ENCODE assay signal across 19 cellular contexts in the genomic region with DNA sequence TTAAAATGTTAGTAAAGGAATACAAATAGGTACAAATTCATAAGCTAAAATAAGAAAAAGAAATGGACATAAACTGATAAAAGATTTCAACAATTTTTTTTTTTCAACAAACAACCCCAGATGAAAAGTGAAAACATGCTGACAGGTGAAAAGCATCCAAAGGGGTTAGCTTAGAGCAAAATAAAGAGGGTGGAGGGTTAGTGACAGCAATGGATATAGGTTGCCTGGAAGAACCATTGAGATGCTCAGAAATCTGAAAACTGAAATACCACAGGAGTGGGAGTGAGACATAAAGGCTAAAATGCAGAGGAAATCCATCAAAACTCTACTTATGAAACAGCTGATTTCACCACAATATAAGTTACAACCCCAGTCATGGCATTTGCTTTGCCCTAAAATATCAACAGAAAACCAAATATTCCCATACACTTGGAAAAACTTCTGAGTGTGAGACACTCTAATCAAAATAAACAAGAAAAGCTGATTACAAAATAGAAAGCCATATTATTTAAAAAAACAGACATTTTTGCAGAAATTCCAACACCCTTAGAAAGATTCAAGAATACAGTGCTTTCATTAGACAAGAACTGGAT.
A peak's percentile ranks its signal among the peaks of the same experiment; 100 is the strongest.
DNase-seq lines count a peak whose midpoint lies in the region; ATAC-seq lines count a peak whose summit lies in the region.
"Had no signal": no experiment of that assay in that cellular context is flagged by ENCODE, and none has a peak within 500 bp of the region (broad histone marks: within the 10 kb centered on the region; RNA-seq: fewer than 3 reads in every experiment).

No MANE protein-coding gene starts in this region.

- CTCF ChIA-PET in activated naive CD4-positive, alpha-beta T cell treated with anti-CD3 and anti-CD28 coated beads for 36 hours (lab: Charles Lee): interaction anchor here (0.6 to 1.4 kb wide), 10 partner anchors 9 to 1002 kb away, joined by 3 to 6 read pairs (median 4); no protein-coding TSS in a partner anchor

- peaks cover 19% of the 10 kb centered on the region for H3K36me3 Mint-ChIP-seq in activated naive CD4-positive, alpha-beta T cell treated with anti-CD3 and anti-CD28 coated beads for 36 hours (ENCODE audit: low read depth)
- H3K36me3 Mint-ChIP-seq in T-helper 1 cell treated with Interleukin-12 subunit alpha and Interleukin-12 subunit beta and Interleukin-4 antibody, amounts not matched to agents 30 μg/mL and 1 μg/mL, for 36 hours (ENCODE audit: low read depth): peaks cover 33% of the 10 kb centered on the region

- ATAC-seq in stimulated activated naive CD8-positive, alpha-beta T cell treated with anti-CD3 and anti-CD28 coated beads, Interleukin-15, amount 100 ng/mL, for 72 hours: peak; percentile 63
- ATAC-seq in HG03521 (IDR thresholded peaks at IDR 0.05; ENCODE audit: unreplicated experiment): no peak
- ATAC-seq in GM19455 (IDR thresholded peaks at IDR 0.05; ENCODE audit: unreplicated experiment): no peak
- ATAC-seq: HepG2 had no signal

- no peak overlapping the region for H3K4me3 Mint-ChIP-seq in activated naive CD4-positive, alpha-beta T cell treated with anti-CD3 and anti-CD28 coated beads for 36 hours
- no peak overlapping the region for H3K4me3 Mint-ChIP-seq in T-helper 1 cell treated with Interleukin-12 subunit alpha and Interleukin-12 subunit beta and Interleukin-4 antibody, amounts not matched to agents 30 μg/mL and 1 μg/mL, for 36 hours
- H3K4me3 Mint-ChIP-seq in stimulated activated naive CD8-positive, alpha-beta T cell treated with anti-CD3 and anti-CD28 coated beads, Interleukin-15, amount 100 ng/mL, for 72 hours: no peak overlapping the region
- H3K4me3 Mint-ChIP-seq: CD4-positive, alpha-beta memory T cell had no signal

- H3K4me1 Mint-ChIP-seq in activated naive CD4-positive, alpha-beta T cell treated with anti-CD3 and anti-CD28 coated beads for 36 hours (ENCODE audit: low read depth): peaks cover 51% of the 10 kb centered on the region
- peaks cover 28% of the 10 kb centered on the region for H3K4me1 Mint-ChIP-seq in T-helper 1 cell treated with Interleukin-12 subunit alpha and Interleukin-12 subunit beta and Interleukin-4 antibody, amounts not matched to agents 30 μg/mL and 1 μg/mL, for 36 hours (ENCODE audit: low read depth)
- H3K4me1 Mint-ChIP-seq in stimulated activated naive CD8-positive, alpha-beta T cell treated with anti-CD3 and anti-CD28 coated beads, Interleukin-15, amount 100 ng/mL, for 72 hours: peaks cover 40% of the 10 kb centered on the region

- no peaks in the 10 kb centered on the region for H3K27me3 Mint-ChIP-seq in activated naive CD4-positive, alpha-beta T cell treated with anti-CD3 and anti-CD28 coated beads for 36 hours (ENCODE audit: low read depth)
- no peaks in the 10 kb centered on the region for H3K27me3 Mint-ChIP-seq in T-helper 1 cell treated with Interleukin-12 subunit alpha and Interleukin-12 subunit beta and Interleukin-4 antibody, amounts not matched to agents 30 μg/mL and 1 μg/mL, for 36 hours (ENCODE audit: low read depth)
- no peaks in the 10 kb centered on the region for H3K27me3 Mint-ChIP-seq in stimulated activated naive CD8-positive, alpha-beta T cell treated with anti-CD3 and anti-CD28 coated beads, Interleukin-15, amount 100 ng/mL, for 72 hours
- H3K27me3 Mint-ChIP-seq: CD4-positive, alpha-beta memory T cell had no signal

- H3K9me3 Mint-ChIP-seq in activated naive CD4-positive, alpha-beta T cell treated with anti-CD3 and anti-CD28 coated beads for 36 hours: peaks cover 16% of the 10 kb centered on the region
- peaks cover 23% of the 10 kb centered on the region for H3K9me3 Mint-ChIP-seq in T-helper 1 cell treated with Interleukin-12 subunit alpha and Interleukin-12 subunit beta and Interleukin-4 antibody, amounts not matched to agents 30 μg/mL and 1 μg/mL, for 36 hours
- H3K9me3 Mint-ChIP-seq in stimulated activated naive CD8-positive, alpha-beta T cell treated with anti-CD3 and anti-CD28 coated beads, Interleukin-15, amount 100 ng/mL, for 72 hours: peaks cover 6 to 13% of the 10 kb centered on the region in 2 donors

- intact Hi-C loops in activated naive CD4-positive, alpha-beta T cell treated with anti-CD3 and anti-CD28 coated beads for 36 hours (cut with micrococcal nuclease): no loop called here

- DNase-seq in activated naive CD4-positive, alpha-beta T cell treated with anti-CD3 and anti-CD28 coated beads for 36 hours: no peak
- DNase-seq in activated naive CD4-positive, alpha-beta T cell treated with Interleukin-2 at 50 U/mL for 16 hours: no peak
- DNase-seq in fibroblast of peridontal ligament (ENCODE audit: extremely low read depth): peak; percentile 57
- no peak for DNase-seq in stimulated activated naive CD8-positive, alpha-beta T cell treated with anti-CD3 and anti-CD28 coated beads, Interleukin-15, amount 100 ng/mL, for 72 hours
- DNase-seq: AML-193; CD4-positive, alpha-beta memory T cell; DND-41; GDM1; H7; MM.1S; NCI-H1105; NCI-H1694 treated with DMSO at 0.1 percent for 48 hours; NCI-H345; NCI-H69; PC-9 had no signal

- peak overlapping the region; percentile 77 for H3K27ac Mint-ChIP-seq in activated naive CD4-positive, alpha-beta T cell treated with anti-CD3 and anti-CD28 coated beads for 36 hours
- peak overlapping the region; percentile 28 for H3K27ac Mint-ChIP-seq in T-helper 1 cell treated with Interleukin-12 subunit alpha and Interleukin-12 subunit beta and Interleukin-4 antibody, amounts not matched to agents 30 μg/mL and 1 μg/mL, for 36 hours
- H3K27ac Mint-ChIP-seq in stimulated activated naive CD8-positive, alpha-beta T cell treated with anti-CD3 and anti-CD28 coated beads, Interleukin-15, amount 100 ng/mL, for 72 hours: no peak overlapping the region

Comparison
In these comparisons a context has a peak if more than half of its experiments do, and no peak if none do; other contexts are left out.
1. H3K27ac Mint-ChIP-seq: peak in activated naive CD4-positive, alpha-beta T cell treated with anti-CD3 and anti-CD28 coated beads for 36 hours (single experiment) and T-helper 1 cell treated with Interleukin-12 subunit alpha and Interleukin-12 subunit beta and Interleukin-4 antibody, amounts not matched to agents 30 μg/mL and 1 μg/mL, for 36 hours (single experiment); none in stimulated activated naive CD8-positive, alpha-beta T cell treated with anti-CD3 and anti-CD28 coated beads, Interleukin-15, amount 100 ng/mL, for 72 hours (0 of 2).